In the genomic region with DNA sequence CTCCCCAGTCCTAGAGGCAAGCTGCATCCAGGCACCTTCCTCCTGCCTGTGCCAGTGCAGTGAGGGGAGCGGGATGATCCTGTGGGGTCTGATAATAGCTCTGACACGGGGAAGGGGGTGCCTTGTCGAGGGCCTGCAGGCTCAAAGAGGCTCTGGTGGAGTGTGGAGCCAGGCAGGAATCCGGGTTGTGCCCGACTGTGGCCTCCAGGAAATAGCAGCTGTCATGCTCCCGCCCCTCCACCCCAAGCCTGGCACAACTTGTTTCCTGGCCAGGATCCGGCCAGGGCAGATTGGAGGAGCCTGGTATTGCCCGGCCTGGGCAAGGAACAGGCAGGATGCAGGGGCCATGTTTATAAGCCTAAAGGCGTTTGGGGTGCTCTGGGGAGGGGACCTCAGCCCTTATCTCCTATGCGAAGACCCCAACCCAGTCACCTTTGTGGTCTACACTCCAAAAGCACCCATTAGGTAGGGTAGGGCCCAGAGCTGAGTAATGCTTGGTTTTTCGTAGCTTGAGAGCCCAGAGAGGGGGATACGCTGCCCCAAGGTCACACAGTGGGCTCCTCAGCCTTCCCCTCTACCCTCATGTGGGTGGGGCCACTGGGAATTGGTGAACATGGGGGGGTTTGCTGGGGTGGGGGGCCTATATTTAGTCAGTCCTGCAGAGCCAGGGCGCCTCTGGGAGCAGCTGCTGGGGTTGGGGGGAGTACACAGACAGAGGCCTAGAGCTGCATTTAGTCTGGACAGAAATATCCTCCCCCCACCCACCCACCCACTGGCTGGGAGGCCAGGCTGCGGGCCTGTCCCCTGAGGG, we compare ENCODE assay signal across 8 cellular contexts. TPM values are rescaled to one million over a fixed set of nuclear protein-coding genes. Genes with fewer than 3 reads are reported as not detected.
DNase-seq lines count a peak whose midpoint lies in the region; ATAC-seq and TF ChIP-seq lines count a peak whose summit lies in the region.

No MANE protein-coding gene starts in this region.

- H3K9me3 ChIP-seq in aorta (ENCODE audit: control insufficient read depth, low read length) (no peaks in the 10 kb centered on the region), Caco-2 (no peaks in the 10 kb centered on the region)

- H3K9me3 Mint-ChIP-seq in Caco-2 (ENCODE audit: unreplicated experiment) = no peaks in the 10 kb centered on the region

- no TSS peak for BruUV-seq in Caco-2 (replicated peaks; lab: Mats Ljungman, UMichigan)

- H3K27me3 Mint-ChIP-seq in Caco-2 (ENCODE audit: insufficient read depth, unreplicated experiment) = no peaks in the 10 kb centered on the region

- CTCF ChIA-PET in Caco-2 (lab: Charles Lee) = interaction anchor here (0.6 to 2.2 kb wide), 3 partner anchors 12 to 115 kb away, joined by 3 to 7 read pairs (median 5); a partner anchor contains a TSS

- DNase-seq in COLO668 (lab: John Stamatoyannopoulos, UW; ENCODE audit: unreplicated experiment) (peak; percentile 66), NCI-H2196 treated with DMSO at 0.1 percent for 48 hours (lab: John Stamatoyannopoulos, UW; ENCODE audit: unreplicated experiment) (peak; percentile 38), dermis blood vessel endothelial cell (peak; percentile 67), middle frontal gyrus (ENCODE audit: extremely low spot score, low spot score) (peak; percentile 75), aorta (peak; percentile 90), Caco-2 (no peak), NCI-H2171 treated with DMSO at 0.1 percent for 48 hours (lab: John Stamatoyannopoulos, UW) (no peak)

- H3K4me3 Mint-ChIP-seq in Caco-2 (ENCODE audit: unreplicated experiment) = no peak overlapping the region

- intact Hi-C loops in aorta (cut with DNase I) (no loop called here), Caco-2 (cut with micrococcal nuclease; ENCODE audit: unreplicated experiment) (no loop called here)

- TF ChIP-seq CTCF in Caco-2 (IDR thresholded peaks at IDR 0.05; ENCODE audit: insufficient read depth in 1 of 2, low read depth in 1 of 2, low read length in 1 of 2, severe bottlenecking in 1 of 2, unreplicated experiment in 1 of 2) = no peak

- peak overlapping the region; percentile 89 to 96 for H3K27ac ChIP-seq in aorta (ENCODE audit: low read depth in 1 of 2, low read length in 2 of 2)

- no peaks in the 10 kb centered on the region for H3K36me3 ChIP-seq in aorta (ENCODE audit: control insufficient read depth in 1 of 2, insufficient read depth in 2 of 2, low read length in 1 of 2)
- H3K36me3 ChIP-seq in Caco-2 (ENCODE audit: control insufficient read depth, insufficient read depth, low read length) = peaks cover 4% of the 10 kb centered on the region

- H3K27ac Mint-ChIP-seq in Caco-2 (ENCODE audit: unreplicated experiment) = no peak overlapping the region

- H3K27me3 ChIP-seq in aorta (ENCODE audit: control insufficient read depth in 1 of 2, insufficient read depth in 2 of 2, low read length in 1 of 2) (no peaks in the 10 kb centered on the region), Caco-2 (replicated peaks; ENCODE audit: control insufficient read depth, insufficient read depth, low read length) (no peaks in the 10 kb centered on the region)

- WGBS in aorta, 2 donors = 11 to 14% methylated on average over 14 of the region's 14 CpGs

- peaks cover 32% of the 10 kb centered on the region for H3K4me1 Mint-ChIP-seq in Caco-2 (ENCODE audit: low read depth, unreplicated experiment)

- peaks cover 0 to under 1% of the 10 kb centered on the region in 2 donors for H3K4me1 ChIP-seq in aorta (ENCODE audit: control insufficient read depth in 1 of 2, insufficient read depth in 2 of 2, low read length in 2 of 2)
- peaks cover 41% of the 10 kb centered on the region for H3K4me1 ChIP-seq in Caco-2

- ATAC-seq in aorta (ENCODE audit: low FRiP score) (peak; percentile 42), GM18870 (IDR thresholded peaks at IDR 0.05; ENCODE audit: unreplicated experiment) (no peak)

- POLR2A ChIA-PET in Caco-2 (lab: Charles Lee) = no interaction called here

- peaks cover 34% of the 10 kb centered on the region for H3K36me3 Mint-ChIP-seq in Caco-2 (ENCODE audit: insufficient read depth, unreplicated experiment)

- H3K4me3 ChIP-seq in aorta (ENCODE audit: low read length in 2 of 2) (no peak overlapping the region), Caco-2 (ENCODE audit: low read depth, low read length) (no peak overlapping the region)

RNA-seq across cellular contexts. Expression of a gene that starts 12.2 kb away (rescaled TPM):
- 29.6 and 36.1 TPM in 2 replicates for total RNA-seq in dermis blood vessel endothelial cell
- 10 to 100 TPM; 40.0 to 75.8 TPM for total RNA-seq in aorta
- 10 to 100 TPM; 21.2 to 31.5 TPM for polyA plus RNA-seq in aorta
- 79.5 and 92.3 TPM in 2 replicates for total RNA-seq in Caco-2 (2022)

Comparison
In these comparisons a context has a peak if more than half of its experiments do, and no peak if none do; other contexts are left out.
1. DNase-seq: peak in COLO668 (single experiment), NCI-H2196 treated with DMSO at 0.1 percent for 48 hours (single experiment), dermis blood vessel endothelial cell (single experiment), middle frontal gyrus (single experiment) and aorta (2 of 2); none in Caco-2 (0 of 2) and NCI-H2171 treated with DMSO at 0.1 percent for 48 hours (single experiment).